ENCODE assay signal across 10 cellular contexts in genomic region chr20:19599200-19599599, GRCh38.
"Had no signal": no experiment of that assay in that cellular context is flagged by ENCODE, and none has a peak within 500 bp of the region (broad histone marks: within the 10 kb centered on the region; RNA-seq: fewer than 3 reads in every experiment).

No MANE protein-coding gene starts in this region.

- H3K4me1 ChIP-seq: HAP-1 had no signal

- H3K27ac Mint-ChIP-seq: HFFc6 had no signal

- H3K9me3 Mint-ChIP-seq: GM23338, HFFc6 had no signal

- H3K4me3 Mint-ChIP-seq: GM23338, H9, HFFc6 had no signal

- H3K36me3 ChIP-seq: HAP-1 had no signal

- H3K9me3 ChIP-seq: HAP-1 had no signal

- H2AFZ ChIP-seq: GM23248, GM23338 had no signal

- ATAC-seq: GM23338, HCT116 had no signal

- H3K27ac ChIP-seq: GM23248 had no signal

- H3K4me3 ChIP-seq: GM23248, GM23338, HAP-1 had no signal

- FAIRE-seq: H54 had no signal

- DNase-seq: GM23248, GOT3, H7, H9, HCEC 1CT, HFFc6 had no signal

- H3K9ac ChIP-seq: GM23248 had no signal
